Comparison of ENCODE assay signal across 13 cellular contexts in the genomic region with DNA sequence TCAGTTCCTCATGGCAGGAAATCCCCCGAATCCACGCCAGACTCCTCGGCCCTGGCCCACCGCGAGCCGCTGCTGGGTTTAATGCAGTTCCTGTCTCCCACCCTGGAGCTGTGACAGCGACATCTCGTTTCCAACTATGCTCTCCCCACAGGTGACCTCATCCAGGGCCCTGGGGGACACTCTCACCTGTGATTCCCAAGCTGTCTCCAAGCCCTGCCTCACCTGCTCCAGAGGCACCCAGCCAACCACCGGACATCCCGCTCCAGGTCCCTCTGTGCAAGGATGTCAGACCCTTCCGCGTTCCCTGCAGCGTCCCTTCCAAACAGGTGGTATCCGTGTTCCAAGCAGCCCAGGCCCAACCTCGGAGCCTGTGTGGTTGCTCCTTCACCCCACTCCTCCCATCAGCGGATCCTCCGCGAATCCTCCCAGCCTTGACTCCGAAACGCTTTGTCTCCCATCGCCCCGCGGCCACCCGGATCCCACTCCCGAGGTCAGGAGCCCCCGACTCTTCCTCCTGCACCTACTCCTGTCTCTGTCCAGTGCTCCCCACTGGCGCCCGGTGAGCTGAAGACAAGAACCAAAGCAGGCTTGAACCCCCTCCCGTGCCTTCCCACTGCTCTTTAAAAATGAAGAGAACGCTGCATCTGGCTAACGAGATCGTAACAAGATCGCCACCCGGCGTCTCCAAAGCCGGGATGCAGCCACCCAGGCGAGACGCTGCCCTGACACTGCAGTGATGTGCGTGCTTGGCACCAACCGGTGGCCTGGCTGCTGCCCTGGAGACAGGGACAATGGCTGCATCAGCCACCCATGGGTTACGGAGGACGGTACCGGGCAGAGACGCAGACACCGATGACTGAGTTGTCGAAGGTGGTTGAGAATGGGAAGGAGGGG.
DNase-seq lines count a peak whose midpoint lies in the region; TF ChIP-seq lines count a peak whose summit lies in the region.
"Had no signal": no experiment of that assay in that cellular context is flagged by ENCODE, and none has a peak within 500 bp of the region (broad histone marks: within the 10 kb centered on the region; RNA-seq: fewer than 3 reads in every experiment).

No MANE protein-coding gene starts in this region.

- peaks cover 10% of the 10 kb centered on the region for H3K27me3 ChIP-seq in BE2C
- H3K27me3 ChIP-seq in thyroid gland = no peaks in the 10 kb centered on the region

- TF ChIP-seq POLR2A in thyroid gland (IDR thresholded peaks at IDR 0.05) = no peak

- CTCF ChIA-PET in HEK293T (lab: Yijun Ruan, JAX) = no interaction called here

- H3K9me3 ChIP-seq in BE2C = no peaks in the 10 kb centered on the region
- H3K9me3 ChIP-seq in thyroid gland = no peaks in the 10 kb centered on the region

- no peak for TF ChIP-seq EP300 in Ishikawa (IDR thresholded peaks at IDR 0.05; ENCODE audit: borderline replicate concordance)

- no peak overlapping the region for H3K27ac ChIP-seq in thyroid gland

- POLR2A ChIA-PET in HEK293T (lab: Yijun Ruan, JAX) = no interaction called here

- DNase-seq in BE2C (peak; percentile 6), anterior cingulate cortex (lab: John Stamatoyannopoulos, UW) (peak in 55 of 58 donors; percentile 23 to 91 (median 73)), medulla oblongata (ENCODE audit: extremely low spot score) (peak; percentile 92), NCI-H446 treated with DMSO at 0.1 percent for 48 hours (lab: John Stamatoyannopoulos, UW) (no peak), SK-N-DZ (ENCODE audit: low spot score) (no peak), HEK293T (ENCODE audit: extremely low spot score) (no peak), thyroid gland (no peak)
- DNase-seq: activated CD4-positive, alpha-beta T cell treated with anti-CD3 and anti-CD28 coated beads, Interleukin-2, amount 50 U/mL, for 4 hours; effector CD8-positive, alpha-beta T cell; GF-D8; NCI-H510A treated with DMSO at 0.1 percent for 48 hours; stimulated activated naive B cell treated with anti-CD40 and anti-IgM and Interleukin-4, amounts not matched to agents 10 μg/mL and 1 μg/mL and 100 μg/mL, for 72 hours had no signal

- H3K4me1 ChIP-seq in BE2C = no peaks in the 10 kb centered on the region
- no peaks in the 10 kb centered on the region for H3K4me1 ChIP-seq in thyroid gland

- H3K36me3 ChIP-seq in BE2C (no peaks in the 10 kb centered on the region), thyroid gland (no peaks in the 10 kb centered on the region)

- intact Hi-C loops in thyroid gland (cut with DNase I) = no loop called here

- 76% methylated on average over 42 to 46 of the region's 46 CpGs for WGBS in thyroid gland, 2 donors

- peak; percentile 7; the same call in 1 of the 2 replicates for TF ChIP-seq RAD21 in Ishikawa (IDR thresholded peaks at IDR 0.05; ENCODE audit: low read depth)

- no peak for TF ChIP-seq CTCF in BE2C (IDR thresholded peaks at IDR 0.05; ENCODE audit: low read depth, low read length)
- no peak for TF ChIP-seq CTCF in thyroid gland (IDR thresholded peaks at IDR 0.05)

- no peak overlapping the region for H3K4me3 ChIP-seq in BE2C (ENCODE audit: low read depth, low read length)
- no peak overlapping the region for H3K4me3 ChIP-seq in thyroid gland (replicated peaks in 1 of 3)

TF ChIP-seq in Ishikawa, 13 proteins besides CTCF, POLR2A, EP300 and RAD21:
- TF ChIP-seq NFIC (IDR thresholded peaks at IDR 0.05) = no peak
- TF ChIP-seq, protein P1, sequence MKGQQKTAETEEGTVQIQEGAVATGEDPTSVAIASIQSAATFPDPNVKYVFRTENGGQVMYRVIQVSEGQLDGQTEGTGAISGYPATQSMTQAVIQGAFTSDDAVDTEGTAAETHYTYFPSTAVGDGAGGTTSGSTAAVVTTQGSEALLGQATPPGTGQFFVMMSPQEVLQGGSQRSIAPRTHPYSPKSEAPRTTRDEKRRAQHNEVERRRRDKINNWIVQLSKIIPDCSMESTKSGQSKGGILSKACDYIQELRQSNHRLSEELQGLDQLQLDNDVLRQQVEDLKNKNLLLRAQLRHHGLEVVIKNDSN (IDR thresholded peaks at IDR 0.05) = no peak
- TF ChIP-seq EGR1 (IDR thresholded peaks at IDR 0.05) = no peak
- TF ChIP-seq, protein P2, sequence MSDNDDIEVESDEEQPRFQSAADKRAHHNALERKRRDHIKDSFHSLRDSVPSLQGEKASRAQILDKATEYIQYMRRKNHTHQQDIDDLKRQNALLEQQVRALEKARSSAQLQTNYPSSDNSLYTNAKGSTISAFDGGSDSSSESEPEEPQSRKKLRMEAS (IDR thresholded peaks at IDR 0.05) = no peak
- no peak for TF ChIP-seq YY1 (IDR thresholded peaks at IDR 0.05; ENCODE audit: low read depth)
- TF ChIP-seq CEBPB (IDR thresholded peaks at IDR 0.05) = no peak
- TF ChIP-seq, protein P3, sequence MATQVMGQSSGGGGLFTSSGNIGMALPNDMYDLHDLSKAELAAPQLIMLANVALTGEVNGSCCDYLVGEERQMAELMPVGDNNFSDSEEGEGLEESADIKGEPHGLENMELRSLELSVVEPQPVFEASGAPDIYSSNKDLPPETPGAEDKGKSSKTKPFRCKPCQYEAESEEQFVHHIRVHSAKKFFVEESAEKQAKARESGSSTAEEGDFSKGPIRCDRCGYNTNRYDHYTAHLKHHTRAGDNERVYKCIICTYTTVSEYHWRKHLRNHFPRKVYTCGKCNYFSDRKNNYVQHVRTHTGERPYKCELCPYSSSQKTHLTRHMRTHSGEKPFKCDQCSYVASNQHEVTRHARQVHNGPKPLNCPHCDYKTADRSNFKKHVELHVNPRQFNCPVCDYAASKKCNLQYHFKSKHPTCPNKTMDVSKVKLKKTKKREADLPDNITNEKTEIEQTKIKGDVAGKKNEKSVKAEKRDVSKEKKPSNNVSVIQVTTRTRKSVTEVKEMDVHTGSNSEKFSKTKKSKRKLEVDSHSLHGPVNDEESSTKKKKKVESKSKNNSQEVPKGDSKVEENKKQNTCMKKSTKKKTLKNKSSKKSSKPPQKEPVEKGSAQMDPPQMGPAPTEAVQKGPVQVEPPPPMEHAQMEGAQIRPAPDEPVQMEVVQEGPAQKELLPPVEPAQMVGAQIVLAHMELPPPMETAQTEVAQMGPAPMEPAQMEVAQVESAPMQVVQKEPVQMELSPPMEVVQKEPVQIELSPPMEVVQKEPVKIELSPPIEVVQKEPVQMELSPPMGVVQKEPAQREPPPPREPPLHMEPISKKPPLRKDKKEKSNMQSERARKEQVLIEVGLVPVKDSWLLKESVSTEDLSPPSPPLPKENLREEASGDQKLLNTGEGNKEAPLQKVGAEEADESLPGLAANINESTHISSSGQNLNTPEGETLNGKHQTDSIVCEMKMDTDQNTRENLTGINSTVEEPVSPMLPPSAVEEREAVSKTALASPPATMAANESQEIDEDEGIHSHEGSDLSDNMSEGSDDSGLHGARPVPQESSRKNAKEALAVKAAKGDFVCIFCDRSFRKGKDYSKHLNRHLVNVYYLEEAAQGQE (IDR thresholded peaks at IDR 0.05; ENCODE audit: low read depth) = no peak
- TF ChIP-seq TCF12 (IDR thresholded peaks at IDR 0.05; ENCODE audit: low read depth) = no peak
- TF ChIP-seq FOXM1 (IDR thresholded peaks at IDR 0.05; ENCODE audit: borderline replicate concordance, low read depth) = no peak
TF ChIP-seq in Ishikawa: peak in this region for 0.

TF ChIP-seq in HEK293T, 16 proteins besides CTCF, POLR2A, EP300 and RAD21:
- TF ChIP-seq FOXK2 (IDR thresholded peaks at IDR 0.05) (no peak), SP1 (IDR thresholded peaks at IDR 0.05) (no peak), FOXM1 (IDR thresholded peaks at IDR 0.05; ENCODE audit: borderline replicate concordance) (no peak), TARDBP (IDR thresholded peaks at IDR 0.05) (no peak), NFRKB (IDR thresholded peaks at IDR 0.05) (no peak)

Comparison
In these comparisons a context has a peak if more than half of its experiments do, and no peak if none do; other contexts are left out.
1. DNase-seq: peak in BE2C (single experiment), anterior cingulate cortex (55 of 58) and medulla oblongata (single experiment); none in NCI-H446 treated with DMSO at 0.1 percent for 48 hours (single experiment), SK-N-DZ (single experiment), HEK293T (single experiment) and thyroid gland (0 of 2).